In the genomic region with DNA sequence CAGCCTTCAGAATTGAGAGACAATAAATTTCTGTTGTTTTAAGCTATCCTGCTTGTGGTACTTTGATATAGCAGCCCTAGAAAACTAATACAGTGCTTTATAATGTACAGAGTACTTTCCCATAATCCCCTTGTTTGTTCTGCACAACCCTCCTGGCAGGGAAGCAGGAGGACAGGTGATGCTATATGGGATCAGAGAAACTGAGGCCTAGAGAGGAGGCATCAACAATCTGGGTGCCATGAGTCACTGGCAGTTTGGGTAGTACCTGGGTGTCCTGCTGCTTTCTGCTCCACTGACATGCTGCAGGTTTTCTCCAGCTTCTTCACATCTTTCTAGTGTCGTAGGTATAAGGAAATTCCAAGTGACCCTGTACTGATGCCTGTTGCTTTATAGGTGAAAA, we compare ENCODE assay signal across 23 cellular contexts.
"Had no signal": no experiment of that assay in that cellular context is flagged by ENCODE, and none has a peak within 500 bp of the region (broad histone marks: within the 10 kb centered on the region; RNA-seq: fewer than 3 reads in every experiment).

No MANE protein-coding gene starts in this region.

- FAIRE-seq: colon, endothelial cell of umbilical vein, frontal cortex, islet of Langerhans, kidney had no signal

- DNase-seq: dermis blood vessel endothelial cell; dorsolateral prefrontal cortex; effector CD4-positive, alpha-beta T cell; effector memory CD4-positive, alpha-beta T cell; foreskin keratinocyte; heart left ventricle; hypothalamus; kidney; left cardiac atrium; left lung; left ventricle myocardium superior; lower lobe of right lung; mesenchymal stem cell; mucosa of descending colon had no signal

- H3K4me3 ChIP-seq: coronary artery, dorsolateral prefrontal cortex, esophagus muscularis mucosa, gastroesophageal sphincter, heart left ventricle, hepatocyte, left lung, lower lobe of right lung, mucosa of descending colon had no signal

- H3K27ac ChIP-seq: coronary artery, esophagus muscularis mucosa, foreskin keratinocyte, gastroesophageal sphincter, heart left ventricle, hepatocyte, left lung, lower lobe of right lung had no signal

- H2AFZ ChIP-seq: hepatocyte had no signal

- H3K27me3 ChIP-seq: dorsolateral prefrontal cortex, esophagus muscularis mucosa, foreskin keratinocyte, gastroesophageal sphincter, heart left ventricle, hepatocyte, left lung had no signal

- H3K4me2 ChIP-seq: hepatocyte had no signal

- H3K36me3 ChIP-seq: esophagus muscularis mucosa, gastroesophageal sphincter, left lung, lower lobe of right lung had no signal

- H3K27ac Mint-ChIP-seq: mesothelial cell of epicardium had no signal

- ATAC-seq: foreskin keratinocyte, gastroesophageal sphincter, heart left ventricle, left cardiac atrium, left lung, left ventricle myocardium superior, lower lobe of right lung, mucosa of descending colon had no signal

- H3K9me3 ChIP-seq: esophagus muscularis mucosa, gastroesophageal sphincter, heart left ventricle, left lung, lower lobe of right lung, mucosa of descending colon had no signal

- H3K4me3 Mint-ChIP-seq: mesothelial cell of epicardium had no signal

- H3K4me1 ChIP-seq: foreskin keratinocyte had no signal
